In the genomic region with DNA sequence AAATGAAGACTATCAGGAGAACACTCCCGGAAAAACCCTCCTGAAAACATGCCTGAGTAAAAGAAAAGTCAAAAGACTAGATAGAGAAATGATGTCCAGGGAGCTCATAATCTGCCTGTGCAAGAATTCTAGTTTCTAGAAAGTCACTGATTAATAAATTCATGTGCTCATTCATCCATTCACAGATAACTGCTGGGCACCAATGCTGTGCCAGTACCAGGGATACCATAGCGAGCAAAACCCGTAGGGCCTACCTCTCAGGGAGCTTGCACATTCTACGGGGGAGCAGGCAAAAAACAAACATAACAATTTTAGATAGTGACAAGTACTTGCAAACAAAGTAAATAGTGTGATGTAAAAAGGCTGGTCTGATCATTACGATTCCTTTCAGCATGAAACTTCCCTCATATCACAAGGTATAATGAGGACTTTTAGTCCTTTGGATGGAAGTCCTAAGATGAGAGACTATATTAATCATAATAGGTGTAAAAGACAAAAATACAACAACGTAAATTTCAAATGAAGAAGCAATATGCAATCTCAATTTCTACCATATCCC, we compare ENCODE assay signal across 24 cellular contexts.
DNase-seq lines count a peak whose midpoint lies in the region; ATAC-seq, FAIRE-seq and TF ChIP-seq lines count a peak whose summit lies in the region.
"Had no signal": no experiment of that assay in that cellular context is flagged by ENCODE, and none has a peak within 500 bp of the region (broad histone marks: within the 10 kb centered on the region; RNA-seq: fewer than 3 reads in every experiment).

No MANE protein-coding gene starts in this region.

- no peaks in the 10 kb centered on the region for H3K9me3 Mint-ChIP-seq in progenitor cell of endocrine pancreas (ENCODE audit: low read depth)
- peaks cover 17% of the 10 kb centered on the region for H3K9me3 Mint-ChIP-seq in mesothelial cell of epicardium
- H3K9me3 Mint-ChIP-seq: H9, HFFc6 had no signal

- H3K4me1 Mint-ChIP-seq in progenitor cell of endocrine pancreas (ENCODE audit: low read depth) (peaks cover 44% of the 10 kb centered on the region), mesothelial cell of epicardium (peaks cover 17% of the 10 kb centered on the region)
- H3K4me1 Mint-ChIP-seq: CD4-positive, alpha-beta memory T cell; H9 had no signal

- H3K27ac Mint-ChIP-seq in progenitor cell of endocrine pancreas (no peak overlapping the region), mesothelial cell of epicardium (no peak overlapping the region)
- H3K27ac Mint-ChIP-seq: CD4-positive, alpha-beta memory T cell; H9; HFFc6 had no signal

- H3K4me3 Mint-ChIP-seq in progenitor cell of endocrine pancreas (ENCODE audit: low read depth): peak overlapping the region; percentile 9
- H3K4me3 Mint-ChIP-seq in mesothelial cell of epicardium: no peak overlapping the region
- H3K4me3 Mint-ChIP-seq: CD4-positive, alpha-beta memory T cell; H9; HFFc6 had no signal

- no peak for ATAC-seq in HG03025 (IDR thresholded peaks at IDR 0.05; ENCODE audit: low FRiP score, unreplicated experiment)
- ATAC-seq: A549 had no signal

- H3K36me3 Mint-ChIP-seq in progenitor cell of endocrine pancreas (ENCODE audit: insufficient read depth) (no peaks in the 10 kb centered on the region), mesothelial cell of epicardium (peaks cover 2% of the 10 kb centered on the region)
- H3K36me3 Mint-ChIP-seq: CD4-positive, alpha-beta memory T cell had no signal

- DNase-seq in Ammon's horn (ENCODE audit: low spot score) (peak; percentile 17), RCC 7860 (ENCODE audit: low spot score) (peak; percentile 55), kidney glomerular epithelial cell (lab: John Stamatoyannopoulos, UW) (peak; percentile 32), progenitor cell of endocrine pancreas (ENCODE audit: low spot score, unreplicated experiment) (no peak), mesothelial cell of epicardium (ENCODE audit: low spot score in 2 of 2, unreplicated experiment in 2 of 2) (no peak), glomerular visceral epithelial cell (ENCODE audit: extremely low spot score) (no peak)
- DNase-seq: Calu3; CD4-positive, alpha-beta memory T cell; DMS53; GM23248; H9; HFFc6; KG1; NCI-H1092; NCI-H1436; NCI-H1930; NCI-H226; NCI-H510A treated with DMSO at 0.1 percent for 48 hours; NCI-H748 treated with DMSO at 0.1 percent for 48 hours; PC-9; SHP77 treated with DMSO at 0.1 percent for 48 hours; SW 1271 had no signal

- no peaks in the 10 kb centered on the region for H3K27me3 Mint-ChIP-seq in progenitor cell of endocrine pancreas
- H3K27me3 Mint-ChIP-seq in mesothelial cell of epicardium (ENCODE audit: low read depth): peaks cover 4% of the 10 kb centered on the region

- TF ChIP-seq CTCF in progenitor cell of endocrine pancreas (IDR thresholded peaks at IDR 0.05; ENCODE audit: unreplicated experiment) (no peak), mesothelial cell of epicardium (IDR thresholded peaks at IDR 0.05; ENCODE audit: unreplicated experiment) (no peak)

- FAIRE-seq in RCC 7860 (lab: Jason Lieb, UNC): peak; percentile 91
- FAIRE-seq: A549 had no signal

Comparison
In these comparisons a context has a peak if more than half of its experiments do, and no peak if none do; other contexts are left out.
1. DNase-seq: peak in Ammon's horn (single experiment), RCC 7860 (single experiment) and kidney glomerular epithelial cell (single experiment); none in progenitor cell of endocrine pancreas (single experiment), mesothelial cell of epicardium (0 of 2) and glomerular visceral epithelial cell (single experiment).